9 cellular contexts compared by ENCODE assay signal in genomic region chr16:72099377-72099818, GRCh38. TPM values are rescaled to one million over a fixed set of nuclear protein-coding genes. Genes with fewer than 3 reads are reported as not detected.
DNase-seq lines count a peak whose midpoint lies in the region; ATAC-seq and TF ChIP-seq lines count a peak whose summit lies in the region.
"Had no signal": no experiment of that assay in that cellular context is flagged by ENCODE, and none has a peak within 500 bp of the region (broad histone marks: within the 10 kb centered on the region; RNA-seq: fewer than 3 reads in every experiment).

No MANE protein-coding gene starts in this region.

- TF ChIP-seq CTCF in AG09309 (IDR thresholded peaks at IDR 0.05; ENCODE audit: control insufficient read depth, insufficient read depth, low read depth, low read length, missing control alignments): peak; percentile 57

- ATAC-seq in GM18502 (IDR thresholded peaks at IDR 0.05; ENCODE audit: poor library complexity, unreplicated experiment): peak; percentile 90
- ATAC-seq in HG03066 (IDR thresholded peaks at IDR 0.05; ENCODE audit: low read depth, unreplicated experiment): peak; percentile 66

- no peak for DNase-seq in AG09309 (ENCODE audit: low read depth)
- DNase-seq in NCI-H526 treated with DMSO at 0.1 percent for 48 hours (lab: John Stamatoyannopoulos, UW): peak; percentile 2
- DNase-seq in activated CD8-positive, alpha-beta memory T cell treated with anti-CD3 and anti-CD28 coated beads, Interleukin-2, amount 50 U/mL, for 48 hours: peak; percentile 62
- peak; percentile 37 for DNase-seq in fibroblast of the conjunctiva (ENCODE audit: low read depth)
- DNase-seq in nucleus accumbens (lab: John Stamatoyannopoulos, UW): peak in 36 of 56 donors; percentile 1 to 47 (median 14)
- DNase-seq in ureter (ENCODE audit: low spot score): no peak

- H3K4me3 ChIP-seq in AG09309 (ENCODE audit: control insufficient read depth, low read depth, low read length): no peak overlapping the region

RNA-seq across cellular contexts. Expression of gene DHX38, which starts 5.8 kb away (rescaled TPM):
- 50.1 TPM for total RNA-seq in ureter

RNA-seq across cellular contexts. Expression of gene TXNL4B, which starts 6.0 kb away (rescaled TPM):
- 13.9 TPM for total RNA-seq in ureter

RNA-seq across cellular contexts. Expression of gene HPR, which starts 36.4 kb away (rescaled TPM):
- total RNA-seq in ureter: not detected
- total RNA-seq: skeletal muscle tissue had no signal

RNA-seq across cellular contexts. Expression of gene HP, which starts 45.1 kb away (rescaled TPM):
- total RNA-seq in ureter: 3.9 TPM

Comparison
In these comparisons a context has a peak if more than half of its experiments do, and no peak if none do; other contexts are left out.
1. DNase-seq: peak in NCI-H526 treated with DMSO at 0.1 percent for 48 hours (single experiment), activated CD8-positive, alpha-beta memory T cell treated with anti-CD3 and anti-CD28 coated beads, Interleukin-2, amount 50 U/mL, for 48 hours (single experiment), fibroblast of the conjunctiva (single experiment) and nucleus accumbens (36 of 56); none in AG09309 (single experiment) and ureter (single experiment).